ENCODE assay signal across 21 cellular contexts in the genomic region with DNA sequence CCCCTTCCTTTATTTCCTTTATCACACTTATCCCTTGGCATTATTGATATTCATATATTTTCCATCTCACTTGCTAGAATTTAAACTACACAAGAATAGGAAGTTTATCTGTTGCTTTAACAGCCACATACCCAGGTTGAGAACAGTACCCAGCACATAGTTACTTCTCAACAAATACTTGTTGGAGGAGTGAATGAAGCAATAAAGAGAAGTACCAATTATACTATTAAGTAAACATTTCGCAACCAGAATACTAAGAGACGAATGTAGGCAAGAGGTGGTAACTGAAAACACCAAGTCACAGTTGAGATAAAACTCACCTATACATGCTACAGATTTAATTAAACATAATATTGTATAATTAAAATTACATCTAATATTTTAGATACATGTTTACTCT.
DNase-seq lines count a peak whose midpoint lies in the region; ATAC-seq and TF ChIP-seq lines count a peak whose summit lies in the region.
"Had no signal": no experiment of that assay in that cellular context is flagged by ENCODE, and none has a peak within 500 bp of the region (broad histone marks: within the 10 kb centered on the region; RNA-seq: fewer than 3 reads in every experiment).

No MANE protein-coding gene starts in this region.

- no peak overlapping the region for H3K56ac ChIP-seq in IMR-90 (ENCODE audit: extremely low read depth, insufficient read depth, low read length)

- H3K18ac ChIP-seq in IMR-90 (ENCODE audit: low read depth, low read length): no peak overlapping the region

- H3K27ac Mint-ChIP-seq in activated CD8-positive, alpha-beta T cell treated with anti-CD3 and anti-CD28 coated beads for 36 hours: no peak overlapping the region
- H3K27ac Mint-ChIP-seq: CD8-positive, alpha-beta T cell; GM23338 had no signal

- H2AK5ac ChIP-seq in IMR-90 (ENCODE audit: low read depth, low read length): no peak overlapping the region

- no peaks in the 10 kb centered on the region for H3K9me1 ChIP-seq in IMR-90 (ENCODE audit: insufficient read depth, low read length)

- no CpG with 5 or more reads among the region's 2 CpGs for WGBS in IMR-90 (ENCODE audit: extremely low coverage in 2 of 2, insufficient read length in 1 of 2), 2 experiments

- H3K9me3 ChIP-seq in IMR-90 (ENCODE audit: control insufficient read depth, insufficient read depth, low read length) (peaks cover 2% of the 10 kb centered on the region; the same call in 1 of the 2 replicates), lower lobe of right lung (no peaks in the 10 kb centered on the region)
- H3K9me3 ChIP-seq: BLaER1 had no signal

- no peak overlapping the region for H2BK5ac ChIP-seq in IMR-90 (ENCODE audit: low read depth, low read length, poor library complexity, severe bottlenecking)

- no peak overlapping the region for H4K91ac ChIP-seq in IMR-90 (ENCODE audit: insufficient read depth, low read depth, low read length)

- H3K4me2 ChIP-seq in IMR-90 (ENCODE audit: low read depth, low read length): no peak overlapping the region
- H3K4me2 ChIP-seq: BLaER1, GM23338 had no signal

- H3K9ac ChIP-seq in IMR-90 (ENCODE audit: low read depth, low read length): no peak overlapping the region
- H3K9ac ChIP-seq: BLaER1 had no signal

- H3K23ac ChIP-seq in IMR-90 (ENCODE audit: low read depth, low read length): no peak overlapping the region

- H3K27ac ChIP-seq in IMR-90 (ENCODE audit: insufficient read depth, low read length) (no peak overlapping the region), lower lobe of right lung (no peak overlapping the region)
- H3K27ac ChIP-seq: BLaER1, SK-N-MC had no signal

- H3K36me3 ChIP-seq in IMR-90 (ENCODE audit: control insufficient read depth, insufficient read depth, low read length) (no peaks in the 10 kb centered on the region), lower lobe of right lung (no peaks in the 10 kb centered on the region)
- H3K36me3 ChIP-seq: BLaER1 had no signal

- H3K4me3 Mint-ChIP-seq in activated CD8-positive, alpha-beta T cell treated with anti-CD3 and anti-CD28 coated beads for 36 hours: no peak overlapping the region
- H3K4me3 Mint-ChIP-seq: CD8-positive, alpha-beta T cell; GM23338 had no signal

- TF ChIP-seq RAD21 in IMR-90 (IDR thresholded peaks at IDR 0.05; ENCODE audit: low read length): no peak

- H3K14ac ChIP-seq in IMR-90 (replicated peaks; ENCODE audit: low read depth, low read length): no peak overlapping the region

- DNase-seq in DMS53 (lab: John Stamatoyannopoulos, UW): peak; percentile 9
- no peak for DNase-seq in DMS53 treated with DMSO at 0.1 percent for 48 hours (lab: John Stamatoyannopoulos, UW; ENCODE audit: unreplicated experiment)
- no peak for DNase-seq in IMR-90
- DNase-seq in NCI-H774 (lab: John Stamatoyannopoulos, UW): peak; percentile 15
- DNase-seq in lower lobe of right lung: no peak
- DNase-seq in GM20000 (ENCODE audit: low spot score): no peak
- no peak for DNase-seq in activated CD8-positive, alpha-beta T cell treated with anti-CD3 and anti-CD28 coated beads for 36 hours
- DNase-seq: 8988T; CD8-positive, alpha-beta T cell; GF-D8; Karpas-422; MM.1S; NCI-H1417; NCI-H187 treated with DMSO at 0.1 percent for 48 hours; NCI-H526 treated with DMSO at 0.1 percent for 48 hours; Right ventricle myocardium superior; T-helper 9 cell had no signal

- H3K4me1 ChIP-seq in IMR-90 (ENCODE audit: control insufficient read depth, insufficient read depth, low read length): no peaks in the 10 kb centered on the region
- H3K4me1 ChIP-seq in lower lobe of right lung: no peaks in the 10 kb centered on the region

- no peak for TF ChIP-seq POLR2A in IMR-90 (IDR thresholded peaks at IDR 0.05; ENCODE audit: low read depth, low read length)

- no peak overlapping the region for H4K8ac ChIP-seq in IMR-90 (ENCODE audit: low read depth in 2 of 2, low read length in 2 of 2)

- H3K79me1 ChIP-seq in IMR-90 (ENCODE audit: low read depth in 1 of 2, low read length in 2 of 2): no peaks in the 10 kb centered on the region

- ATAC-seq in IMR-90 (ENCODE audit: low read depth) (no peak), lower lobe of right lung (peak; percentile 46 to 77), HG03442 (IDR thresholded peaks at IDR 0.05; ENCODE audit: unreplicated experiment) (no peak)
- no peak for ATAC-seq in activated CD8-positive, alpha-beta T cell treated with anti-CD3 and anti-CD28 coated beads for 36 hours
- ATAC-seq: CD8-positive, alpha-beta T cell; GM23338 had no signal

- TF ChIP-seq CTCF in IMR-90 (conservative IDR thresholded peaks at IDR 0.05; ENCODE audit: low read depth, low read length) (no peak), lower lobe of right lung (IDR thresholded peaks at IDR 0.05) (no peak), GM20000 (IDR thresholded peaks at IDR 0.05; ENCODE audit: extremely low read depth, missing control alignments) (no peak)
- no peak for TF ChIP-seq CTCF in activated CD8-positive, alpha-beta T cell treated with anti-CD3 and anti-CD28 coated beads for 36 hours (IDR thresholded peaks at IDR 0.05)

- POLR2A ChIA-PET in IMR-90 (lab: Charles Lee; ENCODE audit: unreplicated experiment): no interaction called here
- POLR2A ChIA-PET in activated CD8-positive, alpha-beta T cell treated with anti-CD3 and anti-CD28 coated beads for 36 hours (lab: Charles Lee): no interaction called here

- no TSS peak for BruUV-seq in IMR-90 (replicated peaks; lab: Mats Ljungman, UMichigan)

- intact Hi-C loops in IMR-90 (cut with micrococcal nuclease): no loop called here
- intact Hi-C loops in lower lobe of right lung (cut with DNase I): no loop called here
- intact Hi-C loops in activated CD8-positive, alpha-beta T cell treated with anti-CD3 and anti-CD28 coated beads for 36 hours (cut with micrococcal nuclease): no loop called here

- no peak overlapping the region for H2BK120ac ChIP-seq in IMR-90 (ENCODE audit: low read depth, low read length)

- H3K4me3 ChIP-seq in IMR-90 (ENCODE audit: insufficient read depth, low read depth, low read length): no peak overlapping the region
- no peak overlapping the region for H3K4me3 ChIP-seq in lower lobe of right lung
- H3K4me3 ChIP-seq: BLaER1, GM23338, SK-N-MC had no signal

- H3K4me1 Mint-ChIP-seq in activated CD8-positive, alpha-beta T cell treated with anti-CD3 and anti-CD28 coated beads for 36 hours (ENCODE audit: low read depth): no peaks in the 10 kb centered on the region
- H3K4me1 Mint-ChIP-seq: GM23338 had no signal

- in situ Hi-C loops in IMR-90 (cut with MboI; ENCODE audit: low sequenced_read_pairs): no loop called here

- H2BK20ac ChIP-seq in IMR-90 (ENCODE audit: low read depth, low read length): no peak overlapping the region

- H3K27me3 ChIP-seq in IMR-90 (ENCODE audit: control insufficient read depth, insufficient read depth, low read length) (no peaks in the 10 kb centered on the region), lower lobe of right lung (ENCODE audit: low read depth) (no peaks in the 10 kb centered on the region)
- H3K27me3 ChIP-seq: BLaER1 had no signal

- CTCF ChIA-PET in IMR-90 (lab: Yijun Ruan, JAX): no interaction called here
- CTCF ChIA-PET in activated CD8-positive, alpha-beta T cell treated with anti-CD3 and anti-CD28 coated beads for 36 hours (lab: Charles Lee): no interaction called here

- no peak overlapping the region for H3K4ac ChIP-seq in IMR-90 (ENCODE audit: low read depth, low read length)

- H2AFZ ChIP-seq in IMR-90 (replicated peaks; ENCODE audit: low read length, poor library complexity): no peak overlapping the region
- H2AFZ ChIP-seq: GM23338 had no signal

- no peaks in the 10 kb centered on the region for H3K27me3 Mint-ChIP-seq in activated CD8-positive, alpha-beta T cell treated with anti-CD3 and anti-CD28 coated beads for 36 hours

- no peak overlapping the region for H2AK9ac ChIP-seq in IMR-90 (replicated peaks; ENCODE audit: low read depth, low read length, poor library complexity)

- no peaks in the 10 kb centered on the region for H4K20me1 ChIP-seq in IMR-90 (ENCODE audit: insufficient read depth, low read length)
- H4K20me1 ChIP-seq: BLaER1 had no signal

- no peak overlapping the region for H2BK15ac ChIP-seq in IMR-90 (ENCODE audit: low read depth, low read length)

- H3K9me3 Mint-ChIP-seq in activated CD8-positive, alpha-beta T cell treated with anti-CD3 and anti-CD28 coated beads for 36 hours: peaks cover 6% of the 10 kb centered on the region

- H4K5ac ChIP-seq in IMR-90 (ENCODE audit: low read depth, low read length): no peak overlapping the region

- dilution Hi-C loops in IMR-90 (cut with HindIII; ENCODE audit: low sequenced_read_pairs, unreplicated experiment): no loop called here

- no peaks in the 10 kb centered on the region for H3K36me3 Mint-ChIP-seq in activated CD8-positive, alpha-beta T cell treated with anti-CD3 and anti-CD28 coated beads for 36 hours (ENCODE audit: low read depth)
- H3K36me3 Mint-ChIP-seq: CD8-positive, alpha-beta T cell had no signal

TF ChIP-seq in IMR-90, 13 proteins besides CTCF, POLR2A, EP300 and RAD21:
- no peak for TF ChIP-seq RFX5 (IDR thresholded peaks at IDR 0.05; ENCODE audit: low read depth, low read length)
- no peak for TF ChIP-seq MAFK (IDR thresholded peaks at IDR 0.05; ENCODE audit: low read depth, low read length)
- peak; percentile 38; the same call in 1 of the 2 replicates for TF ChIP-seq CEBPB (IDR thresholded peaks at IDR 0.05; ENCODE audit: low read depth, low read length)
- TF ChIP-seq SMC3 (IDR thresholded peaks at IDR 0.05; ENCODE audit: low read depth, low read length): no peak
- no peak for TF ChIP-seq RCOR1 (IDR thresholded peaks at IDR 0.05; ENCODE audit: insufficient replicate concordance, low read length)

Comparison
In these comparisons a context has a peak if more than half of its experiments do, and no peak if none do; other contexts are left out.
1. DNase-seq: peak in DMS53 (single experiment) and NCI-H774 (single experiment); none in DMS53 treated with DMSO at 0.1 percent for 48 hours (single experiment), IMR-90 (single experiment), lower lobe of right lung (single experiment), GM20000 (single experiment) and activated CD8-positive, alpha-beta T cell treated with anti-CD3 and anti-CD28 coated beads for 36 hours (single experiment).
2. ATAC-seq: peak in lower lobe of right lung (2 of 2); none in IMR-90 (single experiment), HG03442 (single experiment) and activated CD8-positive, alpha-beta T cell treated with anti-CD3 and anti-CD28 coated beads for 36 hours (single experiment).